8 cellular contexts compared by ENCODE assay signal in genomic region chr3:49158108-49158709, GRCh38. TPM values are rescaled to one million over a fixed set of nuclear protein-coding genes. Genes with fewer than 3 reads are reported as not detected.
DNase-seq lines count a peak whose midpoint lies in the region; ATAC-seq, FAIRE-seq and TF ChIP-seq lines count a peak whose summit lies in the region.

No MANE protein-coding gene starts in this region.

- no peak overlapping the region for H3K4me3 Mint-ChIP-seq in activated CD4-positive, alpha-beta T cell treated with anti-CD3 and anti-CD28 coated beads for 36 hours
- no peak overlapping the region for H3K4me3 Mint-ChIP-seq in progenitor cell of endocrine pancreas (ENCODE audit: low read depth)

- H3K27ac Mint-ChIP-seq in activated CD4-positive, alpha-beta T cell treated with anti-CD3 and anti-CD28 coated beads for 36 hours, result no peak overlapping the region
- no peak overlapping the region for H3K27ac Mint-ChIP-seq in progenitor cell of endocrine pancreas

- POLR2A ChIA-PET in activated CD4-positive, alpha-beta T cell treated with anti-CD3 and anti-CD28 coated beads for 36 hours (lab: Charles Lee), result no interaction called here
- POLR2A ChIA-PET in endothelial cell of umbilical vein (lab: Charles Lee), result no interaction called here

- BruUV-seq in endothelial cell of umbilical vein (replicated peaks; lab: Mats Ljungman, UMichigan), result no TSS peak

- H3K9me3 Mint-ChIP-seq in activated CD4-positive, alpha-beta T cell treated with anti-CD3 and anti-CD28 coated beads for 36 hours (ENCODE audit: low read depth), result no peaks in the 10 kb centered on the region
- H3K9me3 Mint-ChIP-seq in progenitor cell of endocrine pancreas (ENCODE audit: low read depth), result no peaks in the 10 kb centered on the region

- TF ChIP-seq CTCF in LNCaP clone FGC (IDR thresholded peaks at IDR 0.05; ENCODE audit: control insufficient read depth, extremely low read depth, insufficient read depth) (peak; percentile 79), endothelial cell of umbilical vein (IDR thresholded peaks at IDR 0.05; ENCODE audit: extremely low read depth in 1 of 2, insufficient read depth in 1 of 2, low read depth in 1 of 2, low read length in 2 of 2) (peak; percentile 12 to 19), progenitor cell of endocrine pancreas (IDR thresholded peaks at IDR 0.05; ENCODE audit: unreplicated experiment) (peak; percentile 55)

- CTCF ChIA-PET in activated CD4-positive, alpha-beta T cell treated with anti-CD3 and anti-CD28 coated beads for 36 hours (lab: Charles Lee), result interaction anchor here (0.8 to 1.4 kb wide), 6 partner anchors 13 to 187 kb away, joined by 3 to 7 read pairs (median 4); partner anchors contain the start of genes KLHDC8B and USP19
- CTCF ChIA-PET in endothelial cell of umbilical vein (lab: Charles Lee), result interaction anchor here (1.3 to 1.8 kb wide), 3 partner anchors 13 to 291 kb away, joined by 4 to 7 read pairs (median 4); partner anchors contain the start of genes KLHDC8B and LAMB2

- H3K4me3 ChIP-seq in LNCaP clone FGC (ENCODE audit: low read depth, low read length) (no peak overlapping the region), endothelial cell of umbilical vein (replicated peaks in 1 of 3; ENCODE audit: insufficient read depth in 1 of 3, low read depth in 1 of 3, low read length in 3 of 3) (no peak overlapping the region)

- intact Hi-C loops in activated CD4-positive, alpha-beta T cell treated with anti-CD3 and anti-CD28 coated beads for 36 hours (cut with DNase I, micrococcal nuclease), result loop anchor here (1.0 kb wide), 2 partner anchors 169 to 171 kb away; no protein-coding TSS in a partner anchor
- intact Hi-C loops in endothelial cell of umbilical vein (cut with micrococcal nuclease), result loop anchor here (2.0 kb wide), 1 partner anchor 169 kb away; no protein-coding TSS in a partner anchor

- H3K9ac ChIP-seq in endothelial cell of umbilical vein (replicated peaks; ENCODE audit: extremely low read depth, insufficient read depth, low read length), result no peak overlapping the region

- no peaks in the 10 kb centered on the region for H3K4me1 ChIP-seq in endothelial cell of umbilical vein (ENCODE audit: control insufficient read depth, extremely low read depth, insufficient read depth, low read length)

- peak; percentile 82 for ATAC-seq in activated CD4-positive, alpha-beta T cell treated with anti-CD3 and anti-CD28 coated beads for 36 hours
- no peak for ATAC-seq in HG03521 (IDR thresholded peaks at IDR 0.05; ENCODE audit: unreplicated experiment)

- no peaks in the 10 kb centered on the region for H3K9me3 ChIP-seq in endothelial cell of umbilical vein (replicated peaks; ENCODE audit: control insufficient read depth, insufficient read depth, low read length)

- no peak for TF ChIP-seq POLR2A in endothelial cell of umbilical vein (IDR thresholded peaks at IDR 0.05; ENCODE audit: low read depth, low read length)

- peak; percentile 48 for FAIRE-seq in endothelial cell of umbilical vein (lab: Jason Lieb, UNC)

- no peaks in the 10 kb centered on the region for H3K27me3 ChIP-seq in endothelial cell of umbilical vein (ENCODE audit: control insufficient read depth in 2 of 2, insufficient read depth in 2 of 2, low read length in 2 of 2)

- no peak overlapping the region for H3K4me2 ChIP-seq in endothelial cell of umbilical vein (ENCODE audit: insufficient read depth, low read length)

- H4K20me1 ChIP-seq in endothelial cell of umbilical vein (replicated peaks; ENCODE audit: control insufficient read depth, extremely low read depth, insufficient read depth, low read length), result no peaks in the 10 kb centered on the region

- H2AFZ ChIP-seq in endothelial cell of umbilical vein (ENCODE audit: low read depth, low read length), result no peak overlapping the region

- H3K27ac ChIP-seq in endothelial cell of umbilical vein (ENCODE audit: insufficient read depth, low read depth, low read length), result no peak overlapping the region

- H3K9me1 ChIP-seq in endothelial cell of umbilical vein (replicated peaks; ENCODE audit: control insufficient read depth, extremely low read depth, insufficient read depth, low read length), result no peaks in the 10 kb centered on the region

- no peaks in the 10 kb centered on the region for H3K27me3 Mint-ChIP-seq in activated CD4-positive, alpha-beta T cell treated with anti-CD3 and anti-CD28 coated beads for 36 hours
- no peaks in the 10 kb centered on the region for H3K27me3 Mint-ChIP-seq in progenitor cell of endocrine pancreas

- peaks cover 0 to 9% of the 10 kb centered on the region in 2 experiments for H3K36me3 ChIP-seq in endothelial cell of umbilical vein (ENCODE audit: control insufficient read depth in 2 of 2, extremely low read depth in 1 of 2, insufficient read depth in 2 of 2, low read length in 2 of 2)

- peak; percentile 30 for DNase-seq in COLO668 (lab: John Stamatoyannopoulos, UW; ENCODE audit: unreplicated experiment)
- DNase-seq in LNCaP clone FGC (ENCODE audit: low read depth), result peak; percentile 11
- DNase-seq in activated CD4-positive, alpha-beta T cell treated with anti-CD3 and anti-CD28 coated beads for 36 hours, result peak; percentile 81
- no peak for DNase-seq in endothelial cell of umbilical vein (ENCODE audit: low read depth, low spot score)
- no peak for DNase-seq in progenitor cell of endocrine pancreas (ENCODE audit: low spot score, unreplicated experiment)
- no peak for DNase-seq in NCI-H2029 (lab: John Stamatoyannopoulos, UW)
- no peak for DNase-seq in SHP77 treated with DMSO at 0.1 percent for 48 hours (lab: John Stamatoyannopoulos, UW)

- dilution Hi-C loops in endothelial cell of umbilical vein (cut with MboI; ENCODE audit: extremely low pct_ligation_motif_present, low sequenced_read_pairs), result no loop called here

- peaks cover 7% of the 10 kb centered on the region for H3K36me3 Mint-ChIP-seq in activated CD4-positive, alpha-beta T cell treated with anti-CD3 and anti-CD28 coated beads for 36 hours (ENCODE audit: low read depth)
- H3K36me3 Mint-ChIP-seq in progenitor cell of endocrine pancreas (ENCODE audit: insufficient read depth), result no peaks in the 10 kb centered on the region

- H3K4me1 Mint-ChIP-seq in activated CD4-positive, alpha-beta T cell treated with anti-CD3 and anti-CD28 coated beads for 36 hours, result peaks cover 14% of the 10 kb centered on the region
- H3K4me1 Mint-ChIP-seq in progenitor cell of endocrine pancreas (ENCODE audit: low read depth), result peaks cover 4% of the 10 kb centered on the region

- H3K79me2 ChIP-seq in endothelial cell of umbilical vein (ENCODE audit: control insufficient read depth, insufficient read depth, low read length), result no peaks in the 10 kb centered on the region

RNA-seq across cellular contexts. Expression of gene CCDC71, which starts 7.9 kb away (rescaled TPM):
- total RNA-seq in activated CD4-positive, alpha-beta T cell treated with anti-CD3 and anti-CD28 coated beads for 36 hours, result 10 to 100 TPM; 19.5 to 22.2 TPM
- total RNA-seq in endothelial cell of umbilical vein (20.3 and 23.5 TPM in 2 replicates), progenitor cell of endocrine pancreas (28.6 and 29.8 TPM in 2 replicates)
- 41.6 and 48.7 TPM in 2 replicates for polyA plus RNA-seq in endothelial cell of umbilical vein
- 28.4 and 32.7 TPM in 2 replicates for polyA plus RNA-seq in endothelial cell of umbilical vein (2011; cell fraction: cytosol; rRNA removed)
- 17.0 and 18.3 TPM in 2 replicates for polyA plus RNA-seq in endothelial cell of umbilical vein (2011; cell fraction: nucleus; rRNA removed)
- 14.6 and 16.1 TPM in 2 replicates for polyA plus RNA-seq in endothelial cell of umbilical vein (2012)
- polyA minus RNA-seq in endothelial cell of umbilical vein, result 36.0 and 41.9 TPM in 2 replicates
- 18.5 TPM for polyA minus RNA-seq in endothelial cell of umbilical vein (2011; cell fraction: cytosol; rRNA and poly(A)+ RNA removed)
- 25.8 and 29.7 TPM in 2 replicates for polyA minus RNA-seq in endothelial cell of umbilical vein (2011; cell fraction: nucleus; rRNA and poly(A)+ RNA removed)

RNA-seq across cellular contexts. Expression of gene KLHDC8B, which starts 13.2 kb away (rescaled TPM):
- 1 to 10 TPM; 1.2 to 3.1 TPM for total RNA-seq in activated CD4-positive, alpha-beta T cell treated with anti-CD3 and anti-CD28 coated beads for 36 hours
- 22.9 and 36.0 TPM in 2 replicates for total RNA-seq in endothelial cell of umbilical vein
- polyA plus RNA-seq in endothelial cell of umbilical vein, result 70.1 and 77.8 TPM in 2 replicates
- 40.8 and 46.2 TPM in 2 replicates for polyA plus RNA-seq in endothelial cell of umbilical vein (2011; cell fraction: cytosol; rRNA removed)
- polyA plus RNA-seq in endothelial cell of umbilical vein (2011; cell fraction: nucleus; rRNA removed), result 87.9 and 95.6 TPM in 2 replicates
- polyA plus RNA-seq in endothelial cell of umbilical vein (2012), result 22.1 and 32.7 TPM in 2 replicates
- 67.6 and 69.7 TPM in 2 replicates for polyA minus RNA-seq in endothelial cell of umbilical vein
- polyA minus RNA-seq in endothelial cell of umbilical vein (2011; cell fraction: cytosol; rRNA and poly(A)+ RNA removed), result not detected
- polyA minus RNA-seq in endothelial cell of umbilical vein (2011; cell fraction: nucleus; rRNA and poly(A)+ RNA removed), result 51.4 and 57.6 TPM in 2 replicates
- total RNA-seq in progenitor cell of endocrine pancreas, result 38.7 and 41.4 TPM in 2 replicates

RNA-seq across cellular contexts. Expression of gene LAMB2, which starts 25.4 kb away (rescaled TPM):
- under 1 TPM in 1 of 2 experiments, not detected in 1; 0.71 TPM for total RNA-seq in activated CD4-positive, alpha-beta T cell treated with anti-CD3 and anti-CD28 coated beads for 36 hours
- total RNA-seq in endothelial cell of umbilical vein, result 374 and 423 TPM in 2 replicates
- polyA plus RNA-seq in endothelial cell of umbilical vein, result 744 and 764 TPM in 2 replicates
- 276 and 317 TPM in 2 replicates for polyA plus RNA-seq in endothelial cell of umbilical vein (2011; cell fraction: cytosol; rRNA removed)
- polyA plus RNA-seq in endothelial cell of umbilical vein (2011; cell fraction: nucleus; rRNA removed), result 2,834 and 3,705 TPM in 2 replicates
- 291 and 300 TPM in 2 replicates for polyA plus RNA-seq in endothelial cell of umbilical vein (2012)
- 1,085 and 1,182 TPM in 2 replicates for polyA minus RNA-seq in endothelial cell of umbilical vein
- 1.6 TPM for polyA minus RNA-seq in endothelial cell of umbilical vein (2011; cell fraction: cytosol; rRNA and poly(A)+ RNA removed)
- polyA minus RNA-seq in endothelial cell of umbilical vein (2011; cell fraction: nucleus; rRNA and poly(A)+ RNA removed), result 489 and 637 TPM in 2 replicates
- 273 and 278 TPM in 2 replicates for total RNA-seq in progenitor cell of endocrine pancreas

RNA-seq across cellular contexts. Expression of gene USP19, which starts 37.6 kb away (rescaled TPM):
- total RNA-seq in activated CD4-positive, alpha-beta T cell treated with anti-CD3 and anti-CD28 coated beads for 36 hours, result 10 to 100 TPM; 45.2 to 45.9 TPM
- total RNA-seq in endothelial cell of umbilical vein (39.1 and 42.2 TPM in 2 replicates), progenitor cell of endocrine pancreas (76.2 and 81.1 TPM in 2 replicates)
- polyA plus RNA-seq in endothelial cell of umbilical vein, result 31.3 and 36.8 TPM in 2 replicates
- 23.3 and 25.3 TPM in 2 replicates for polyA plus RNA-seq in endothelial cell of umbilical vein (2011; cell fraction: cytosol; rRNA removed)
- polyA plus RNA-seq in endothelial cell of umbilical vein (2011; cell fraction: nucleus; rRNA removed), result 82.3 and 94.1 TPM in 2 replicates
- 16.8 and 22.3 TPM in 2 replicates for polyA plus RNA-seq in endothelial cell of umbilical vein (2012)
- polyA minus RNA-seq in endothelial cell of umbilical vein, result 64.9 and 87.8 TPM in 2 replicates
- 46.7 TPM for polyA minus RNA-seq in endothelial cell of umbilical vein (2011; cell fraction: cytosol; rRNA and poly(A)+ RNA removed)
- 22.6 and 24.7 TPM in 2 replicates for polyA minus RNA-seq in endothelial cell of umbilical vein (2011; cell fraction: nucleus; rRNA and poly(A)+ RNA removed)

RNA-seq across cellular contexts. Expression of gene QARS1, which starts 53.7 kb away (rescaled TPM):
- 100 to 1,000 TPM; 240 to 342 TPM for total RNA-seq in activated CD4-positive, alpha-beta T cell treated with anti-CD3 and anti-CD28 coated beads for 36 hours
- total RNA-seq in endothelial cell of umbilical vein (261 and 285 TPM in 2 replicates), progenitor cell of endocrine pancreas (402 and 417 TPM in 2 replicates)
- polyA plus RNA-seq in endothelial cell of umbilical vein, result 434 and 477 TPM in 2 replicates
- polyA plus RNA-seq in endothelial cell of umbilical vein (2011; cell fraction: cytosol; rRNA removed), result 308 and 315 TPM in 2 replicates
- 681 and 803 TPM in 2 replicates for polyA plus RNA-seq in endothelial cell of umbilical vein (2011; cell fraction: nucleus; rRNA removed)
- 288 and 313 TPM in 2 replicates for polyA plus RNA-seq in endothelial cell of umbilical vein (2012)
- 280 and 284 TPM in 2 replicates for polyA minus RNA-seq in endothelial cell of umbilical vein
- 116 TPM for polyA minus RNA-seq in endothelial cell of umbilical vein (2011; cell fraction: cytosol; rRNA and poly(A)+ RNA removed)
- 156 and 170 TPM in 2 replicates for polyA minus RNA-seq in endothelial cell of umbilical vein (2011; cell fraction: nucleus; rRNA and poly(A)+ RNA removed)

Comparison
In these comparisons a context has a peak if more than half of its experiments do, and no peak if none do; other contexts are left out.
1. DNase-seq: peak in COLO668 (single experiment), LNCaP clone FGC (single experiment) and activated CD4-positive, alpha-beta T cell treated with anti-CD3 and anti-CD28 coated beads for 36 hours (single experiment); none in endothelial cell of umbilical vein (single experiment), progenitor cell of endocrine pancreas (single experiment), NCI-H2029 (single experiment) and SHP77 treated with DMSO at 0.1 percent for 48 hours (single experiment).
2. CTCF ChIP-seq: peak in every context shown above with its lines; median percentile 79 in LNCaP clone FGC; 55 in progenitor cell of endocrine pancreas; 16 in endothelial cell of umbilical vein.
3. RNA of gene LAMB2, which starts 25.4 kb away (total RNA-seq): 374 to 423 TPM in endothelial cell of umbilical vein and 273 to 278 TPM in progenitor cell of endocrine pancreas; 0.71 TPM in activated CD4-positive, alpha-beta T cell treated with anti-CD3 and anti-CD28 coated beads for 36 hours; every median in the first group is over 100 times any median in the second.